Comparison of ENCODE assay signal across 25 cellular contexts in the genomic region with DNA sequence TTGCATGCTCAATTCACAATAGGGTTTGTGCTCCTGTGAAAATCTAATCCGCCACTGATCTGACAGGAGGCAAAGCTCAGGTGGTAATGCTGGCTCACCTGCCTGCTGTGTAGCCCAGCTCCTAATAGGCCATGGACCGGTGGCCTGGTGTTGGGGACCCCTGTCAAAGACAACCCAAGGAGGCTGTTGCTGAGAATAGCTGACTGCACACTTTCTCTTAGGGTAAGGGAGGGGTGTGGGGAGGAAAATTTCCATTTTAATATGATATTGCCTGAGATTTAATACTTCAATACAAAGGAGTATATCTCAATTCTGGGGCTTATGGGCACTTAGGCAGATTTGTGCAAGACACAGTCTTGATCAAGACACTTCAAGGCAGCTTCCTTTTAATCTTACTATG.
"Had no signal": no experiment of that assay in that cellular context is flagged by ENCODE, and none has a peak within 500 bp of the region (broad histone marks: within the 10 kb centered on the region; RNA-seq: fewer than 3 reads in every experiment).

No MANE protein-coding gene starts in this region.

- FAIRE-seq: pancreas, urothelium cell line had no signal

- H3K27me3 ChIP-seq: neural progenitor cell, pancreas, stomach, thyroid gland, tibial nerve, upper lobe of left lung, vagina had no signal

- H3K4me2 ChIP-seq: neural progenitor cell, smooth muscle cell had no signal

- H3K36me3 ChIP-seq: neural progenitor cell, pancreas, stomach, thoracic aorta, thyroid gland, tibial nerve, upper lobe of left lung, vagina had no signal

- ATAC-seq: naive thymus-derived CD4-positive, alpha-beta T cell; natural killer cell; pancreas; psoas muscle; right cardiac atrium; sciatic nerve; stimulated activated effector memory CD8-positive, alpha-beta T cell treated with anti-CD3 and anti-CD28 coated beads, Interleukin-12 subunit alpha, Interleukin-12 subunit beta, amount 100 ng/mL, for 72 hours; stimulated activated naive B cell treated with anti-CD40 and anti-IgM and Interleukin-4, amounts not matched to agents 10 μg/mL and 1 μg/mL and 100 μg/mL, for 72 hours had no signal

- H3K9ac ChIP-seq: neural progenitor cell had no signal

- DNase-seq: naive thymus-derived CD4-positive, alpha-beta T cell; natural killer cell; occipital lobe; pancreas; psoas muscle; right cardiac atrium; stimulated activated CD4-positive, alpha-beta T cell treated with anti-CD3 and anti-CD28 coated beads, Interleukin-15, amount 100 ng/mL, for 24 hours; stimulated activated CD4-positive, alpha-beta T cell treated with anti-CD3 and anti-CD28 coated beads, Interleukin-2, amount 100 ng/mL, for 24 hours; stimulated activated CD4-positive, alpha-beta T cell treated with anti-CD3 and anti-CD28 coated beads, Interleukin-2, amount 100 ng/mL, for 48 hours; stimulated activated CD4-positive, alpha-beta T cell treated with anti-CD3 and anti-CD28 coated beads, Interleukin-4, amount 100 ng/mL, for 24 hours; stimulated activated naive B cell treated with anti-CD40 and anti-IgM and Interleukin-4, amounts not matched to agents 10 μg/mL and 1 μg/mL and 100 μg/mL, for 72 hours; stimulated activated naive CD4-positive, alpha-beta T cell treated with Interleukin-2 at 50 U/mL for 16 hours; stomach; thyroid gland; trophoblast cell; upper lobe of left lung had no signal

- H2AFZ ChIP-seq: neural progenitor cell had no signal

- H3K4me1 ChIP-seq: neural progenitor cell, psoas muscle, stomach, thyroid gland, tibial nerve, upper lobe of left lung, vagina had no signal

- H3K4me3 ChIP-seq: neural progenitor cell, pancreas, psoas muscle, skin epidermis, smooth muscle cell, stomach, thoracic aorta, thyroid gland, tibial nerve, upper lobe of left lung, vagina had no signal

- H3K27ac ChIP-seq: neural progenitor cell, pancreas, psoas muscle, skin epidermis, stomach, thoracic aorta, thyroid gland, tibial nerve, upper lobe of left lung, vagina had no signal

- H3K9me3 ChIP-seq: pancreas, psoas muscle, stomach, thoracic aorta, thyroid gland, tibial nerve, upper lobe of left lung, vagina had no signal
